ENCODE assay signal across 22 cellular contexts in genomic region chr14:84535491-84535890, GRCh38.
"Had no signal": no experiment of that assay in that cellular context is flagged by ENCODE, and none has a peak within 500 bp of the region (broad histone marks: within the 10 kb centered on the region; RNA-seq: fewer than 3 reads in every experiment).

No MANE protein-coding gene starts in this region.

- H3K27ac ChIP-seq: dorsolateral prefrontal cortex, neural progenitor cell, parathyroid adenoma, stomach, thyroid gland, vagina had no signal

- H2AFZ ChIP-seq: neural progenitor cell, parathyroid adenoma had no signal

- H3K9ac ChIP-seq: neural progenitor cell, parathyroid adenoma had no signal

- DNase-seq: dorsolateral prefrontal cortex; effector CD4-positive, alpha-beta T cell; foreskin melanocyte; kidney; mucosa of descending colon; naive B cell; stimulated activated CD4-positive, alpha-beta T cell treated with anti-CD3 and anti-CD28 coated beads, Interleukin-12 subunit alpha, Interleukin-12 subunit beta, amount 100 ng/mL, for 4 hours; stimulated activated CD4-positive, alpha-beta T cell treated with anti-CD3 and anti-CD28 coated beads, Interleukin-1b, Interleukin-23, amount 100 ng/mL, for 48 hours; stimulated activated CD4-positive, alpha-beta T cell treated with anti-CD3 and anti-CD28 coated beads, Interleukin-4, amount 100 ng/mL, for 1 hour; stimulated activated CD8-positive, alpha-beta memory T cell treated with anti-CD3 and anti-CD28 coated beads, Interleukin-4, amount 100 ng/mL, for 48 hours; stimulated activated naive CD4-positive, alpha-beta T cell treated with Interleukin-2 at 50 U/mL for 16 hours; stomach; thyroid gland; trophoblast cell had no signal

- H3K4me1 ChIP-seq: neural progenitor cell, parathyroid adenoma, stomach, thyroid gland, vagina had no signal

- H3K4me2 ChIP-seq: neural progenitor cell, smooth muscle cell had no signal

- H3K79me2 ChIP-seq: parathyroid adenoma had no signal

- ATAC-seq: left lobe of liver, mucosa of descending colon, sciatic nerve had no signal

- H3K9me3 ChIP-seq: stomach, thyroid gland, vagina had no signal

- FAIRE-seq: colon, kidney had no signal

- H3K36me3 ChIP-seq: neural progenitor cell, stomach, thyroid gland, vagina had no signal

- H3K27me3 ChIP-seq: neural progenitor cell, stomach, thyroid gland, vagina had no signal

- H3K4me3 ChIP-seq: dorsolateral prefrontal cortex, lung, mucosa of descending colon, neural progenitor cell, smooth muscle cell, stomach, thyroid gland, vagina had no signal
